8 cellular contexts compared by ENCODE assay signal in genomic region chr11:96156379-96156722, GRCh38.
A peak's percentile ranks its signal among the peaks of the same experiment; 100 is the strongest.
DNase-seq lines count a peak whose midpoint lies in the region; ATAC-seq, FAIRE-seq and TF ChIP-seq lines count a peak whose summit lies in the region.

No MANE protein-coding gene starts in this region.

- TF ChIP-seq EP300 in stomach (IDR thresholded peaks at IDR 0.05): no peak

- TF ChIP-seq POLR2A in stomach (IDR thresholded peaks at IDR 0.05): no peak

- peaks cover 4% of the 10 kb centered on the region for H3K9me1 ChIP-seq in keratinocyte (ENCODE audit: control insufficient read depth, extremely low read depth, insufficient read depth, low read length)

- intact Hi-C loops in stomach (cut with DNase I; ENCODE audit: low total_unique reads): no loop called here

- H2AFZ ChIP-seq in keratinocyte (ENCODE audit: control insufficient read depth, low read length): no peak overlapping the region

- DNase-seq in adipocyte (ENCODE audit: low read depth) (peak; percentile 85), keratinocyte (ENCODE audit: low read depth, low spot score) (no peak), stomach (no peak), dermis blood vessel endothelial cell (no peak), iPS-NIHi7 (ENCODE audit: extremely low spot score) (no peak), CD1c-positive myeloid dendritic cell (ENCODE audit: extremely low spot score) (no peak)

- H3K9ac ChIP-seq in HUES64 (ENCODE audit: low read depth, low read length) (no peak overlapping the region), adipocyte (ENCODE audit: low read length) (peak overlapping the region; percentile 72), keratinocyte (ENCODE audit: control insufficient read depth, extremely low read depth, insufficient read depth, low read length) (peak overlapping the region; percentile 61)

- dilution Hi-C loops in keratinocyte (cut with MboI; ENCODE audit: extremely low pct_ligation_motif_present, low sequenced_read_pairs): no loop called here

- H3K9me3 ChIP-seq in HUES64 (ENCODE audit: insufficient read depth, low read depth, low read length) (no peaks in the 10 kb centered on the region), adipocyte (ENCODE audit: control insufficient read depth, low read length) (no peaks in the 10 kb centered on the region), keratinocyte (ENCODE audit: control insufficient read depth, low read depth, low read length) (no peaks in the 10 kb centered on the region), stomach (no peaks in the 10 kb centered on the region)

- H4K20me1 ChIP-seq in keratinocyte (ENCODE audit: control insufficient read depth, extremely low read depth, insufficient read depth, low read length): no peaks in the 10 kb centered on the region

- no peak overlapping the region for H3K4me3 ChIP-seq in HUES64 (ENCODE audit: low read length)
- peak overlapping the region; percentile 73 for H3K4me3 ChIP-seq in adipocyte (ENCODE audit: low read length)
- peak overlapping the region in 1 of 3 experiments; percentile 4 for H3K4me3 ChIP-seq in keratinocyte (ENCODE audit: control insufficient read depth in 2 of 3, extremely low read depth in 1 of 3, insufficient read depth in 2 of 3, low read depth in 1 of 3, low read length in 3 of 3)
- H3K4me3 ChIP-seq in stomach: no peak overlapping the region

- 85% methylated on average over 3 of the region's 3 CpGs for WGBS in HUES64
- WGBS in stomach, 5 donors: 43 to 71% (median 62%) methylated on average over 3 of the region's 3 CpGs

- peaks cover 45% of the 10 kb centered on the region for H3K4me1 ChIP-seq in HUES64 (ENCODE audit: insufficient read depth, low read length)
- H3K4me1 ChIP-seq in adipocyte (ENCODE audit: control insufficient read depth, insufficient read depth, low read length): peaks cover 48% of the 10 kb centered on the region
- peaks cover 39% of the 10 kb centered on the region for H3K4me1 ChIP-seq in keratinocyte (ENCODE audit: control insufficient read depth, extremely low read depth, insufficient read depth, low read length)
- H3K4me1 ChIP-seq in stomach: peaks cover 20 to 44% (median 33%) of the 10 kb centered on the region in 4 donors

- no peak for TF ChIP-seq CTCF in keratinocyte (optimal IDR thresholded peaks at IDR 0.05 in 1 of 3, IDR thresholded peaks at IDR 0.05 in 1 of 3, conservative IDR thresholded peaks at IDR 0.05 in 1 of 3; ENCODE audit: extremely low read depth in 1 of 3, insufficient read depth in 2 of 3, low read length in 3 of 3)
- no peak for TF ChIP-seq CTCF in stomach (IDR thresholded peaks at IDR 0.05)

- H3K27me3 ChIP-seq in HUES64 (ENCODE audit: insufficient read depth, low read length) (no peaks in the 10 kb centered on the region), adipocyte (replicated peaks; ENCODE audit: control insufficient read depth, insufficient read depth, low read length) (no peaks in the 10 kb centered on the region), keratinocyte (ENCODE audit: control insufficient read depth, extremely low read depth, insufficient read depth, low read length) (no peaks in the 10 kb centered on the region), stomach (no peaks in the 10 kb centered on the region)

- no peaks in the 10 kb centered on the region for H3K79me2 ChIP-seq in keratinocyte (ENCODE audit: control insufficient read depth, insufficient read depth, low read length)

- H3K36me3 ChIP-seq in HUES64 (ENCODE audit: insufficient read depth, low read length): no peaks in the 10 kb centered on the region
- H3K36me3 ChIP-seq in adipocyte (ENCODE audit: control insufficient read depth, insufficient read depth, low read length, severe bottlenecking): no peaks in the 10 kb centered on the region
- no peaks in the 10 kb centered on the region for H3K36me3 ChIP-seq in keratinocyte (ENCODE audit: control insufficient read depth in 2 of 2, extremely low read depth in 1 of 2, insufficient read depth in 2 of 2, low read length in 2 of 2)
- no peaks in the 10 kb centered on the region for H3K36me3 ChIP-seq in stomach

- peak overlapping the region; percentile 17; the same call in 1 of the 2 replicates for H3K27ac ChIP-seq in HUES64 (ENCODE audit: low read depth, low read length)
- peak overlapping the region; percentile 89 for H3K27ac ChIP-seq in keratinocyte (ENCODE audit: control insufficient read depth, insufficient read depth, low read length)
- H3K27ac ChIP-seq in stomach: peak overlapping the region; percentile 76 to 85 (median 80)

- no peak for ATAC-seq in HG02885 (IDR thresholded peaks at IDR 0.05; ENCODE audit: poor library complexity, unreplicated experiment)

- no peak for FAIRE-seq in keratinocyte (lab: Jason Lieb, UNC)

- peak overlapping the region; percentile 86 for H3K4me2 ChIP-seq in keratinocyte (ENCODE audit: control insufficient read depth, extremely low read depth, insufficient read depth, low read depth, low read length)

Comparison
In these comparisons a context has a peak if more than half of its experiments do, and no peak if none do; other contexts are left out.
1. H3K27ac ChIP-seq: peak in every context shown above with its lines; median percentile 89 in keratinocyte; 80 in stomach; 17 in HUES64.